Comparison of ENCODE assay signal across 1 cellular context in the genomic region with DNA sequence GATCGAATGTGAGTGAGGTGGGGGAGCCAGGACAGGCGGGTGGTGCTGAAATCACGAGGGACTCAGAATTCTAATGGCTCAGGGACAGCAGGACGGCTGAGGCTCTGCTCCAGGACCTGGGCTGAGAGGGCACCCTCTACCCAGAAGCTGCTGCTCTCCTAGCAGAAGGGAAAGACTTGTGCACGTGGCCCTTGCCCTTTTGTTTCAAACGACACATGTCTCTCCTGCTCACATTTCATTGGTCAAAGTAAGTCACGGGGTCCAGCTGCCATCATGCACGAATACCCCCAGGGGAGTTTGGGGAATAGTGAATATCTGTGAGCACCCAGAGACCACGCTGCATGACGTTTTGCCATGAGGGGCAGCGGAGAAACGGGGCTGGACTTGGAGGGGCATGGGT.
TF ChIP-seq lines count a peak whose summit lies in the region.

No MANE protein-coding gene starts in this region.

TF ChIP-seq in GM23338, 12 proteins besides CTCF, POLR2A, EP300 and RAD21 (continued from another document):
- TF ChIP-seq NANOG (IDR thresholded peaks at IDR 0.05; ENCODE audit: borderline replicate concordance) (no peak), EZH2 (IDR thresholded peaks at IDR 0.05; ENCODE audit: low read depth, unreplicated experiment) (no peak), ZNF114 (CRISPR knock-in tag; IDR thresholded peaks at IDR 0.05) (no peak), EZH2phosphoT487 (IDR thresholded peaks at IDR 0.05; ENCODE audit: unreplicated experiment) (no peak), ZNF462 (CRISPR knock-in tag; IDR thresholded peaks at IDR 0.05) (no peak), POLR2AphosphoS5 (IDR thresholded peaks at IDR 0.05; ENCODE audit: low read depth) (no peak)
- TF ChIP-seq, protein P1, sequence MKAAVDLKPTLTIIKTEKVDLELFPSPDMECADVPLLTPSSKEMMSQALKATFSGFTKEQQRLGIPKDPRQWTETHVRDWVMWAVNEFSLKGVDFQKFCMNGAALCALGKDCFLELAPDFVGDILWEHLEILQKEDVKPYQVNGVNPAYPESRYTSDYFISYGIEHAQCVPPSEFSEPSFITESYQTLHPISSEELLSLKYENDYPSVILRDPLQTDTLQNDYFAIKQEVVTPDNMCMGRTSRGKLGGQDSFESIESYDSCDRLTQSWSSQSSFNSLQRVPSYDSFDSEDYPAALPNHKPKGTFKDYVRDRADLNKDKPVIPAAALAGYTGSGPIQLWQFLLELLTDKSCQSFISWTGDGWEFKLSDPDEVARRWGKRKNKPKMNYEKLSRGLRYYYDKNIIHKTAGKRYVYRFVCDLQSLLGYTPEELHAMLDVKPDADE (IDR thresholded peaks at IDR 0.05): no peak
